In genomic region chr6:15621203-15622044, GRCh38 we compare ENCODE assay signal across 1 cellular context.
A peak's percentile ranks its signal among the peaks of the same experiment; 100 is the strongest.
TF ChIP-seq lines count a peak whose summit lies in the region.

No MANE protein-coding gene starts in this region.

TF ChIP-seq in K562, 482 proteins besides CTCF, POLR2A, EP300 and RAD21 (continued from another document and continues in another):
- TF ChIP-seq NKRF (IDR thresholded peaks at IDR 0.05; ENCODE audit: borderline replicate concordance) (no peak), CHD7 (IDR thresholded peaks at IDR 0.05; ENCODE audit: low read depth, low read length) (no peak), MXD1 (CRISPR knock-in tag; IDR thresholded peaks at IDR 0.05; ENCODE audit: borderline replicate concordance, poor library complexity, severe bottlenecking) (no peak), ZEB2 (IDR thresholded peaks at IDR 0.05) (peak; percentile 81), TOE1 (IDR thresholded peaks at IDR 0.05; ENCODE audit: borderline replicate concordance) (peak; percentile 86), TOE1 (CRISPR knock-in tag; IDR thresholded peaks at IDR 0.05; ENCODE audit: borderline replicate concordance, low read depth) (no peak), ZFP91 (CRISPR knock-in tag; IDR thresholded peaks at IDR 0.05) (peak; percentile 91), HNRNPL (IDR thresholded peaks at IDR 0.05; ENCODE audit: low read depth, low read length) (no peak), SRSF7 (optimal IDR thresholded peaks at IDR 0.05; ENCODE audit: low read depth, low read length) (no peak), KLF1 (tag; IDR thresholded peaks at IDR 0.05) (no peak), RBFOX2 (IDR thresholded peaks at IDR 0.05; ENCODE audit: low read depth, low read length) (peak; percentile 49), HSF4 (CRISPR knock-in tag; IDR thresholded peaks at IDR 0.05; ENCODE audit: borderline replicate concordance) (no peak), SMARCB1 (IDR thresholded peaks at IDR 0.05; ENCODE audit: insufficient read length, low read depth) (peak; percentile 96), HDAC8 (tag; IDR thresholded peaks at IDR 0.05) (no peak), TEAD2 (tag; IDR thresholded peaks at IDR 0.05) (no peak), ILF3 (IDR thresholded peaks at IDR 0.05; ENCODE audit: borderline replicate concordance) (no peak), PPARD (CRISPR knock-in tag; IDR thresholded peaks at IDR 0.05) (no peak), NBN (IDR thresholded peaks at IDR 0.05; ENCODE audit: low read depth) (peak; percentile 96), SOX6 (IDR thresholded peaks at IDR 0.05) (peak; percentile 77), ZNF696 (CRISPR knock-in tag; conservative IDR thresholded peaks at IDR 0.05) (no peak), ARID2 (IDR thresholded peaks at IDR 0.05) (no peak), ZNF347 (CRISPR knock-in tag; IDR thresholded peaks at IDR 0.05; ENCODE audit: low read depth) (no peak), ZBTB12 (CRISPR knock-in tag; IDR thresholded peaks at IDR 0.05) (no peak; the same call in 1 of the 2 replicates), ZNF717 (CRISPR knock-in tag; IDR thresholded peaks at IDR 0.05) (no peak), DPF2 (IDR thresholded peaks at IDR 0.05) (peak; percentile 84), C11orf30 (IDR thresholded peaks at IDR 0.05; ENCODE audit: low read depth) (no peak), RBBP5 (IDR thresholded peaks at IDR 0.05; ENCODE audit: borderline replicate concordance, insufficient read depth, low read length, poor library complexity, severe bottlenecking) (peak; percentile 46), SMARCA5 (IDR thresholded peaks at IDR 0.05) (peak; percentile 55), PTTG1 (tag; IDR thresholded peaks at IDR 0.05; ENCODE audit: low read depth) (peak; percentile 41; the same call in 1 of the 2 replicates), ARID1B (IDR thresholded peaks at IDR 0.05) (peak; percentile 75), ASH1L (IDR thresholded peaks at IDR 0.05; ENCODE audit: borderline replicate concordance, low read depth, partially characterized antibody) (no peak), U2AF2 (optimal IDR thresholded peaks at IDR 0.05; ENCODE audit: low read depth, low read length) (no peak), ZNF407 (IDR thresholded peaks at IDR 0.05; ENCODE audit: low read depth) (no peak)
